16 cellular contexts compared by ENCODE assay signal in genomic region chr13:71118779-71119364, GRCh38.
"Had no signal": no experiment of that assay in that cellular context is flagged by ENCODE, and none has a peak within 500 bp of the region (broad histone marks: within the 10 kb centered on the region; RNA-seq: fewer than 3 reads in every experiment).

No MANE protein-coding gene starts in this region.

- DNase-seq: activated B cell treated with CpG ODN at 0.5 μM for 24 hours; activated CD4-positive, alpha-beta T cell treated with anti-CD3 and anti-CD28 coated beads, Interleukin-2, amount 10 ng/mL, durations not matched to agents 24 days and 14 days; activated CD8-positive, alpha-beta memory T cell treated with anti-CD3 and anti-CD28 coated beads for 24 hours; activated naive CD8-positive, alpha-beta T cell treated with anti-CD3 and anti-CD28 coated beads, Interleukin-2, amount 10 ng/mL, durations not matched to agents 7 days and 5 days; effector memory CD4-positive, alpha-beta T cell; foreskin keratinocyte; mesendoderm; stimulated activated CD4-positive, alpha-beta T cell treated with anti-CD3 and anti-CD28 coated beads, Interleukin-15, amount 100 ng/mL, for 24 hours; stimulated activated CD4-positive, alpha-beta T cell treated with anti-CD3 and anti-CD28 coated beads, Interleukin-4, amount 100 ng/mL, for 24 hours; stimulated activated naive CD8-positive, alpha-beta T cell treated with anti-CD3 and anti-CD28 coated beads, Interleukin-15, Interleukin-2, amounts not matched to agents 100 U/mL and 50 U/mL, for 24 hours had no signal

- ATAC-seq: foreskin keratinocyte; stimulated activated naive CD8-positive, alpha-beta T cell treated with anti-CD3 and anti-CD28 coated beads, Interleukin-15, Interleukin-2, amounts not matched to agents 100 U/mL and 50 U/mL, for 24 hours had no signal

- H3K4me3 Mint-ChIP-seq: activated B cell treated with CpG ODN at 0.5 μM for 24 hours; activated CD4-positive, alpha-beta T cell treated with anti-CD3 and anti-CD28 coated beads, Interleukin-2, amount 10 ng/mL, durations not matched to agents 24 days and 14 days; activated naive CD8-positive, alpha-beta T cell treated with anti-CD3 and anti-CD28 coated beads, Interleukin-2, amount 10 ng/mL, durations not matched to agents 7 days and 5 days; dendritic cell treated with granulocyte-macrophage colony-stimulating factor and Interleukin-4, amounts not matched to agents 40 ng/mL and 50 ng/mL, for 4 days; nephron; type B pancreatic cell had no signal

- H3K9me3 Mint-ChIP-seq: activated B cell treated with CpG ODN at 0.5 μM for 24 hours; activated CD4-positive, alpha-beta T cell treated with anti-CD3 and anti-CD28 coated beads, Interleukin-2, amount 10 ng/mL, durations not matched to agents 24 days and 14 days; activated naive CD8-positive, alpha-beta T cell treated with anti-CD3 and anti-CD28 coated beads, Interleukin-2, amount 10 ng/mL, durations not matched to agents 7 days and 5 days; nephron; type B pancreatic cell had no signal

- H3K4me3 ChIP-seq: right atrium auricular region, skin epidermis had no signal

- H3K4me1 Mint-ChIP-seq: activated B cell treated with CpG ODN at 0.5 μM for 24 hours; activated CD4-positive, alpha-beta T cell treated with anti-CD3 and anti-CD28 coated beads, Interleukin-2, amount 10 ng/mL, durations not matched to agents 24 days and 14 days; activated naive CD8-positive, alpha-beta T cell treated with anti-CD3 and anti-CD28 coated beads, Interleukin-2, amount 10 ng/mL, durations not matched to agents 7 days and 5 days; nephron had no signal

- H3K36me3 Mint-ChIP-seq: activated naive CD8-positive, alpha-beta T cell treated with anti-CD3 and anti-CD28 coated beads, Interleukin-2, amount 10 ng/mL, durations not matched to agents 7 days and 5 days; type B pancreatic cell had no signal

- H3K27me3 Mint-ChIP-seq: activated B cell treated with CpG ODN at 0.5 μM for 24 hours; activated CD4-positive, alpha-beta T cell treated with anti-CD3 and anti-CD28 coated beads, Interleukin-2, amount 10 ng/mL, durations not matched to agents 24 days and 14 days; activated naive CD8-positive, alpha-beta T cell treated with anti-CD3 and anti-CD28 coated beads, Interleukin-2, amount 10 ng/mL, durations not matched to agents 7 days and 5 days; dendritic cell treated with granulocyte-macrophage colony-stimulating factor and Interleukin-4, amounts not matched to agents 40 ng/mL and 50 ng/mL, for 4 days; progenitor cell of endocrine pancreas; type B pancreatic cell had no signal

- H3K27ac Mint-ChIP-seq: activated B cell treated with CpG ODN at 0.5 μM for 24 hours; activated CD4-positive, alpha-beta T cell treated with anti-CD3 and anti-CD28 coated beads, Interleukin-2, amount 10 ng/mL, durations not matched to agents 24 days and 14 days; activated naive CD8-positive, alpha-beta T cell treated with anti-CD3 and anti-CD28 coated beads, Interleukin-2, amount 10 ng/mL, durations not matched to agents 7 days and 5 days; dendritic cell treated with granulocyte-macrophage colony-stimulating factor and Interleukin-4, amounts not matched to agents 40 ng/mL and 50 ng/mL, for 4 days; nephron; progenitor cell of endocrine pancreas; type B pancreatic cell had no signal
